9 cellular contexts compared by ENCODE assay signal in the genomic region with DNA sequence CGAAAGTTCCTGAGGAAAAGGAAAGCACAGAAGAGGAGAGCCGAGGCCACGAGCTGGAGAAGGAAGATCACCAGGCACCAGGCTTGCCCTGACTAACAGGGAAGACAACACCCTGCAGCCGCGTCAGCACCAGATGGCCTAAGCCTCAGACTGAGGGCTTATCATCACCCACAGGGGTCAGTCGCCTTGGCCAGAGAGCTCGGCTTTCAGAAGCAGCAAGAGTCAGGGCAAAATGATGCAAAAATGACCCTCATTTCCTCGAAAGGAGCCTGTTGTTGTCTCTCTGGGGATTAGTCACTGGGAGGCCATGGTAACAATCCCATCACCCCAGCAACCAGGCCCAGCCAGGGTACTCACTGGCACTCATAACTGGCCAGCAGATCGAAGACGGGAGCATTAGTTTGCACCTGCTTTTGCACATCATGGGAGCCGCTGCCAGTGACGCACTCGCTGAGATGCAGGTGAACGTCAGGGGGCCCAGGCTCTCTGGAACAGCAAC. TPM values are rescaled to one million over a fixed set of nuclear protein-coding genes. Genes with fewer than 3 reads are reported as not detected.
DNase-seq lines count a peak whose midpoint lies in the region; ATAC-seq, FAIRE-seq and TF ChIP-seq lines count a peak whose summit lies in the region.
"Had no signal": no experiment of that assay in that cellular context is flagged by ENCODE, and none has a peak within 500 bp of the region (broad histone marks: within the 10 kb centered on the region; RNA-seq: fewer than 3 reads in every experiment).

No MANE protein-coding gene starts in this region.

- H3K56ac ChIP-seq in IMR-90 (ENCODE audit: extremely low read depth, insufficient read depth, low read length): no peak overlapping the region

- peak overlapping the region; percentile 78 for H2AK5ac ChIP-seq in IMR-90 (ENCODE audit: low read depth, low read length)

- no peaks in the 10 kb centered on the region for H3K9me3 ChIP-seq in IMR-90 (ENCODE audit: control insufficient read depth, insufficient read depth, low read length)
- no peaks in the 10 kb centered on the region for H3K9me3 ChIP-seq in astrocyte (ENCODE audit: insufficient read depth, low read depth, low read length)

- H3K27me3 Mint-ChIP-seq in astrocyte (ENCODE audit: low read depth, unreplicated experiment): no peaks in the 10 kb centered on the region
- H3K27me3 Mint-ChIP-seq: IgD-negative memory B cell had no signal

- H3K4ac ChIP-seq in IMR-90 (ENCODE audit: low read depth, low read length): peak overlapping the region; percentile 83

- 18% methylated on average over 8 of the region's 14 CpGs; no CpG with 5 or more reads in 1 of the 2 experiments for WGBS in IMR-90 (ENCODE audit: extremely low coverage in 2 of 2, insufficient read length in 1 of 2), 2 experiments

- H4K5ac ChIP-seq in IMR-90 (ENCODE audit: low read depth, low read length): peak overlapping the region; percentile 48

- peak overlapping the region; percentile 37 for H3K4me3 Mint-ChIP-seq in astrocyte (ENCODE audit: unreplicated experiment)

- H3K36me3 Mint-ChIP-seq in astrocyte (ENCODE audit: low read depth, unreplicated experiment): peaks cover 6% of the 10 kb centered on the region

- TF ChIP-seq RAD21 in IMR-90 (IDR thresholded peaks at IDR 0.05; ENCODE audit: low read length): peak; percentile 39

- in situ Hi-C loops in IMR-90 (cut with MboI; ENCODE audit: low sequenced_read_pairs): no loop called here

- H3K14ac ChIP-seq in IMR-90 (replicated peaks; ENCODE audit: low read depth, low read length): peak overlapping the region; percentile 80

- peak overlapping the region; percentile 46 for H3K9ac ChIP-seq in IMR-90 (ENCODE audit: low read depth, low read length)
- peak overlapping the region; percentile 72 for H3K9ac ChIP-seq in astrocyte (ENCODE audit: low read length)

- H4K20me1 ChIP-seq in IMR-90 (ENCODE audit: insufficient read depth, low read length): peaks cover 13% of the 10 kb centered on the region; the same call in 1 of the 2 replicates
- peaks cover 9% of the 10 kb centered on the region for H4K20me1 ChIP-seq in astrocyte (ENCODE audit: insufficient read depth, low read length)

- H3K4me2 ChIP-seq in IMR-90 (ENCODE audit: low read depth, low read length) (peak overlapping the region; percentile 70), astrocyte (ENCODE audit: low read length) (peak overlapping the region; percentile 76)

- peaks cover 52% of the 10 kb centered on the region for H3K4me1 Mint-ChIP-seq in astrocyte (ENCODE audit: low read depth, unreplicated experiment)
- H3K4me1 Mint-ChIP-seq: IgD-negative memory B cell had no signal

- DNase-seq in IMR-90: peak; percentile 99
- DNase-seq in astrocyte (ENCODE audit: low read depth): peak; percentile 97
- peak; percentile 75 for DNase-seq in smooth muscle cell of the brain vasculature (ENCODE audit: low read depth, low spot score)
- no peak for DNase-seq in stimulated activated CD4-positive, alpha-beta T cell treated with anti-CD3 and anti-CD28 coated beads, Interleukin-12 subunit alpha, Interleukin-12 subunit beta, amount 100 ng/mL, for 4 hours
- no peak for DNase-seq in NCI-H69 (lab: John Stamatoyannopoulos, UW)

- H3K27ac ChIP-seq in IMR-90 (ENCODE audit: insufficient read depth, low read length) (peak overlapping the region; percentile 50; the same call in 1 of the 2 replicates), astrocyte (ENCODE audit: low read depth, low read length) (peak overlapping the region; percentile 70)

- TF ChIP-seq POLR2A in IMR-90 (IDR thresholded peaks at IDR 0.05; ENCODE audit: low read depth, low read length): no peak; the same call in 1 of the 2 replicates

- H2BK20ac ChIP-seq in IMR-90 (ENCODE audit: low read depth, low read length): peak overlapping the region; percentile 30; the same call in 1 of the 2 replicates

- CTCF ChIA-PET in IMR-90 (lab: Yijun Ruan, JAX): interaction anchor here (1.0 to 1.1 kb wide), 2 partner anchors 44 to 215 kb away, joined by 3 read pairs; no protein-coding TSS in a partner anchor

- ATAC-seq in IMR-90 (ENCODE audit: low read depth) (peak; percentile 94), HG02884 (IDR thresholded peaks at IDR 0.05; ENCODE audit: unreplicated experiment) (no peak), GM19397 (IDR thresholded peaks at IDR 0.05; ENCODE audit: unreplicated experiment) (no peak)

- no peaks in the 10 kb centered on the region for H3K79me2 ChIP-seq in astrocyte (ENCODE audit: insufficient read depth, low read length)

- H3K9me3 Mint-ChIP-seq in astrocyte (ENCODE audit: unreplicated experiment): no peaks in the 10 kb centered on the region
- H3K9me3 Mint-ChIP-seq: IgD-negative memory B cell had no signal

- peak overlapping the region; percentile 75 for H2AK9ac ChIP-seq in IMR-90 (replicated peaks; ENCODE audit: low read depth, low read length, poor library complexity)

- H2BK15ac ChIP-seq in IMR-90 (ENCODE audit: low read depth, low read length): peak overlapping the region; percentile 21; the same call in 2 of the 3 replicates

- no TSS peak for BruUV-seq in IMR-90 (replicated peaks; lab: Mats Ljungman, UMichigan)

- H3K18ac ChIP-seq in IMR-90 (ENCODE audit: low read depth, low read length): peak overlapping the region; percentile 22

- H3K4me1 ChIP-seq in IMR-90 (ENCODE audit: control insufficient read depth, insufficient read depth, low read length) (peaks cover 30% of the 10 kb centered on the region), astrocyte (ENCODE audit: insufficient read depth, low read length) (peaks cover 31% of the 10 kb centered on the region)

- 0 out of 2 replicates have a peak, but pooled peaks have one; percentile 24 for TF ChIP-seq CTCF in IMR-90 (conservative IDR thresholded peaks at IDR 0.05; ENCODE audit: low read depth, low read length)
- TF ChIP-seq CTCF in astrocyte (IDR thresholded peaks at IDR 0.05; ENCODE audit: insufficient read depth, low read depth, low read length): no peak

- intact Hi-C loops in IMR-90 (cut with micrococcal nuclease): no loop called here

- no peak overlapping the region for H3K23ac ChIP-seq in IMR-90 (ENCODE audit: low read depth, low read length)

- peak; percentile 56 for FAIRE-seq in astrocyte (lab: Jason Lieb, UNC)
- FAIRE-seq in islet of Langerhans (lab: Jason Lieb, UNC): peak; percentile 80

- H4K91ac ChIP-seq in IMR-90 (ENCODE audit: insufficient read depth, low read depth, low read length): peak overlapping the region; percentile 50

- H3K4me3 ChIP-seq in IMR-90 (ENCODE audit: insufficient read depth, low read depth, low read length) (no peak overlapping the region; the same call in 1 of the 2 replicates), astrocyte (ENCODE audit: insufficient read depth, low read depth, low read length) (no peak overlapping the region)

- peak overlapping the region; percentile 17 for H2BK5ac ChIP-seq in IMR-90 (ENCODE audit: low read depth, low read length, poor library complexity, severe bottlenecking)

- peak overlapping the region; percentile 96 for H3K27ac Mint-ChIP-seq in astrocyte (ENCODE audit: unreplicated experiment)
- H3K27ac Mint-ChIP-seq: IgD-negative memory B cell had no signal

- no peaks in the 10 kb centered on the region for H3K79me1 ChIP-seq in IMR-90 (ENCODE audit: low read depth in 1 of 2, low read length in 2 of 2)

- peak overlapping the region; percentile 67 for H2BK120ac ChIP-seq in IMR-90 (ENCODE audit: low read depth, low read length)

- peak overlapping the region; percentile 58 for H2AFZ ChIP-seq in IMR-90 (replicated peaks; ENCODE audit: low read length, poor library complexity)
- no peak overlapping the region for H2AFZ ChIP-seq in astrocyte (ENCODE audit: low read depth, low read length)

- POLR2A ChIA-PET in IMR-90 (lab: Charles Lee; ENCODE audit: unreplicated experiment): interaction anchor here (0.8 kb wide), 1 partner anchor 42 kb away, joined by 5 read pairs; the partner anchor contains the start of gene ZFP36L2

- H3K9me1 ChIP-seq in IMR-90 (ENCODE audit: insufficient read depth, low read length): peaks cover 28% of the 10 kb centered on the region

- H3K27me3 ChIP-seq in IMR-90 (ENCODE audit: control insufficient read depth, insufficient read depth, low read length) (no peaks in the 10 kb centered on the region; the same call in 1 of the 2 replicates), astrocyte (ENCODE audit: insufficient read depth, low read length) (no peaks in the 10 kb centered on the region)

- dilution Hi-C loops in IMR-90 (cut with HindIII; ENCODE audit: low sequenced_read_pairs, unreplicated experiment): no loop called here

- peak overlapping the region in 1 of 2 experiments; percentile 62; a peak in 1 of 4 replicates for H4K8ac ChIP-seq in IMR-90 (ENCODE audit: low read depth in 2 of 2, low read length in 2 of 2)

- H3K36me3 ChIP-seq in IMR-90 (ENCODE audit: control insufficient read depth, insufficient read depth, low read length) (no peaks in the 10 kb centered on the region), astrocyte (ENCODE audit: insufficient read depth, low read length) (no peaks in the 10 kb centered on the region)

TF ChIP-seq in IMR-90, 13 proteins besides CTCF, POLR2A, EP300 and RAD21 (continues in another document):
- TF ChIP-seq CEBPB (IDR thresholded peaks at IDR 0.05; ENCODE audit: low read depth, low read length): peak; percentile 91
- TF ChIP-seq NFE2L2 (IDR thresholded peaks at IDR 0.05; ENCODE audit: low read depth, low read length): peak; percentile 30; the same call in 1 of the 2 replicates
- TF ChIP-seq RFX5 (IDR thresholded peaks at IDR 0.05; ENCODE audit: low read depth, low read length): no peak
- TF ChIP-seq BHLHE40 (IDR thresholded peaks at IDR 0.05; ENCODE audit: low read depth, low read length): peak; percentile 73
- TF ChIP-seq ELK1 (IDR thresholded peaks at IDR 0.05; ENCODE audit: borderline replicate concordance, low read depth, low read length): no peak
- peak; percentile 99 for TF ChIP-seq RCOR1 (IDR thresholded peaks at IDR 0.05; ENCODE audit: insufficient replicate concordance, low read length)
- peak; percentile 31; the same call in 1 of the 2 replicates for TF ChIP-seq SMC3 (IDR thresholded peaks at IDR 0.05; ENCODE audit: low read depth, low read length)
- TF ChIP-seq MXI1 (IDR thresholded peaks at IDR 0.05; ENCODE audit: borderline replicate concordance, low read depth, low read length): peak; percentile 59; the same call in 1 of the 2 replicates

RNA-seq across cellular contexts. Expression of gene ZFP36L2, which starts 42.7 kb away (rescaled TPM):
- 1.8 and 2.2 TPM in 2 replicates for total RNA-seq in IMR-90 (2012; rRNA removed)
- 20.1 and 20.8 TPM in 2 replicates for polyA plus RNA-seq in IMR-90 (2012; rRNA removed)
- 8.6 and 34.8 TPM in 2 replicates for polyA plus RNA-seq in IMR-90 (2012; cell fraction: cytosol; rRNA removed)
- polyA plus RNA-seq in IMR-90 (2012; cell fraction: nucleus; rRNA removed; ENCODE audit: low replicate concordance): 19.6 and 31.4 TPM in 2 replicates
- total RNA-seq in astrocyte: 44.5 and 49.5 TPM in 2 replicates

Comparison
In these comparisons a context has a peak if more than half of its experiments do, and no peak if none do; other contexts are left out.
1. DNase-seq: peak in IMR-90 (single experiment), astrocyte (single experiment) and smooth muscle cell of the brain vasculature (single experiment); none in stimulated activated CD4-positive, alpha-beta T cell treated with anti-CD3 and anti-CD28 coated beads, Interleukin-12 subunit alpha, Interleukin-12 subunit beta, amount 100 ng/mL, for 4 hours (single experiment) and NCI-H69 (single experiment).
2. RNA of gene ZFP36L2, which starts 42.7 kb away (total RNA-seq): 44.5 to 49.5 TPM in astrocyte; 1.8 to 2.2 TPM in IMR-90; every median in the first group is over 10 times any median in the second.